4 cellular contexts compared by ENCODE assay signal in genomic region chr2:42806786-42807185, GRCh38. TPM values are rescaled to one million over a fixed set of nuclear protein-coding genes. Genes with fewer than 3 reads are reported as not detected.
"Had no signal": no experiment of that assay in that cellular context is flagged by ENCODE, and none has a peak within 500 bp of the region (broad histone marks: within the 10 kb centered on the region; RNA-seq: fewer than 3 reads in every experiment).

No MANE protein-coding gene starts in this region.

- ATAC-seq: GM12878 had no signal

- DNase-seq: GDM1, GF-D8 had no signal

- H3K4me3 ChIP-seq: GM12878 had no signal

RNA-seq across cellular contexts. Expression of gene HAAO, which starts 14.4 kb away (rescaled TPM):
- total RNA-seq: G401 had no signal

RNA-seq across cellular contexts. Expression of gene OXER1, which starts 42.9 kb away (rescaled TPM):
- total RNA-seq: G401 had no signal
